ENCODE assay signal across 24 cellular contexts in the genomic region with DNA sequence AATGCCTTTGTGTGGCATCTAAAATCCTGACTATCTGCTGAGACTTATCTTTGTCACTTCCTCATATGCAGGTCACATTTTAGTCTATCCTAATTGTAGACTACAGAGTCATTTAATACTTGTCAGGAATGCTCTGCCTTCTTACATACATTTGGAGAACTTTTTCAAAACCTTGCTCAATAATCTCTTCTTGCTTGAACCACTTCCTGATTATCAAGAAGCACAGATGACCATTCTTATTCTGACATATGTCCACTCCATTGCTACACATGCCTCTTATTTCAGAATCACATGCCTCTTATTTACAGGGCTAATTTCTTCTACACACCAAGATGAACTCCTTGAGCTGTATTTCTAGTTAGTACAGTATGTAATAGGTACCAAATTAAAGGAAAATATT.
"Had no signal": no experiment of that assay in that cellular context is flagged by ENCODE, and none has a peak within 500 bp of the region (broad histone marks: within the 10 kb centered on the region; RNA-seq: fewer than 3 reads in every experiment).

No MANE protein-coding gene starts in this region.

- H3K27me3 ChIP-seq: dorsolateral prefrontal cortex, gastrocnemius medialis, hepatocyte, neutrophil, ovary, right lobe of liver, testis, transverse colon had no signal

- ATAC-seq: activated CD8-positive, alpha-beta memory T cell treated with anti-CD3 and anti-CD28 coated beads, Interleukin-2, amount 10 ng/mL, durations not matched to agents 7 days and 5 days; activated CD8-positive, alpha-beta T cell treated with anti-CD3 and anti-CD28 coated beads, Interleukin-2, amount 10 ng/mL, durations not matched to agents 7 days and 5 days; activated T-cell treated with anti-CD3 and anti-CD28 coated beads, Interleukin-2, amount 50 U/mL, for 72 hours; gastrocnemius medialis; left ventricle myocardium superior; right lobe of liver; WTC11 had no signal

- H3K27ac ChIP-seq: coronary artery, dorsolateral prefrontal cortex, gastrocnemius medialis, hepatocyte, neutrophil, ovary, right lobe of liver, testis, transverse colon had no signal

- H3K4me1 ChIP-seq: gastrocnemius medialis, right lobe of liver, testis, transverse colon had no signal

- H3K36me3 ChIP-seq: gastrocnemius medialis, neutrophil, ovary, right lobe of liver, transverse colon had no signal

- H3K4me3 ChIP-seq: coronary artery, dorsolateral prefrontal cortex, gastrocnemius medialis, hepatocyte, ovary, right lobe of liver, testis, transverse colon had no signal

- H3K9me3 ChIP-seq: gastrocnemius medialis, neutrophil, ovary, right lobe of liver, testis, transverse colon had no signal

- DNase-seq: activated CD4-positive, alpha-beta T cell treated with anti-CD3 and anti-CD28 coated beads for 1 hour; activated CD4-positive, alpha-beta T cell treated with anti-CD3 and anti-CD28 coated beads, Interleukin-2, amount 50 U/mL, for 1 hour; activated CD8-positive, alpha-beta memory T cell treated with anti-CD3 and anti-CD28 coated beads, Interleukin-2, amount 10 ng/mL, durations not matched to agents 7 days and 5 days; activated CD8-positive, alpha-beta T cell treated with anti-CD3 and anti-CD28 coated beads, Interleukin-2, amount 10 ng/mL, durations not matched to agents 7 days and 5 days; activated naive CD4-positive, alpha-beta T cell; activated T-cell treated with anti-CD3 and anti-CD28 coated beads for 4 hours; activated T-cell treated with anti-CD3 and anti-CD28 coated beads, Interleukin-2, amount 50 U/mL, for 72 hours; anterior cingulate cortex; dorsolateral prefrontal cortex; effector memory CD4-positive, alpha-beta T cell; gastrocnemius medialis; islet precursor cell; left ventricle myocardium superior; nephron progenitor cell; ovary; right lobe of liver; stimulated activated CD4-positive, alpha-beta T cell treated with anti-CD3 and anti-CD28 coated beads, Interleukin-2, amount 100 ng/mL, for 48 hours; stimulated activated naive CD4-positive, alpha-beta T cell treated with Interleukin-2 at 50 U/mL for 16 hours; testis; transverse colon had no signal
